20 cellular contexts compared by ENCODE assay signal in genomic region chr22:45224988-45225731, GRCh38. TPM values are rescaled to one million over a fixed set of nuclear protein-coding genes. Genes with fewer than 3 reads are reported as not detected.
DNase-seq lines count a peak whose midpoint lies in the region; ATAC-seq and TF ChIP-seq lines count a peak whose summit lies in the region.
"Had no signal": no experiment of that assay in that cellular context is flagged by ENCODE, and none has a peak within 500 bp of the region (broad histone marks: within the 10 kb centered on the region; RNA-seq: fewer than 3 reads in every experiment).

No MANE protein-coding gene starts in this region.

- H3K9me3 ChIP-seq in trophoblast cell (ENCODE audit: insufficient read depth, low read depth, low read length) = peaks cover 3% of the 10 kb centered on the region
- no peaks in the 10 kb centered on the region for H3K9me3 ChIP-seq in CD4-positive, alpha-beta T cell (ENCODE audit: control insufficient read depth, low read length)
- H3K9me3 ChIP-seq in Karpas-422 (ENCODE audit: low read length) = no peaks in the 10 kb centered on the region
- H3K9me3 ChIP-seq: adrenal gland, testis had no signal

- no peak overlapping the region for H3K4me3 Mint-ChIP-seq in CD4-positive, alpha-beta T cell
- H3K4me3 Mint-ChIP-seq in endothelial cell (ENCODE audit: unreplicated experiment) = no peak overlapping the region

- H4K8ac ChIP-seq in trophoblast cell (ENCODE audit: low read depth, low read length) = no peak overlapping the region

- no peaks in the 10 kb centered on the region for H3K36me3 Mint-ChIP-seq in CD4-positive, alpha-beta T cell (ENCODE audit: low read depth)
- H3K36me3 Mint-ChIP-seq in endothelial cell (ENCODE audit: low read depth, unreplicated experiment) = no peaks in the 10 kb centered on the region
- H3K36me3 Mint-ChIP-seq: naive B cell had no signal

- H3K9ac ChIP-seq in trophoblast cell (ENCODE audit: low read length) (no peak overlapping the region), Karpas-422 (ENCODE audit: low read length) (no peak overlapping the region)

- H3K4me2 ChIP-seq in trophoblast cell (ENCODE audit: low read length) = no peak overlapping the region
- H3K4me2 ChIP-seq in Karpas-422 (ENCODE audit: low read depth, low read length, poor library complexity, severe bottlenecking) = no peak overlapping the region
- H3K4me2 ChIP-seq: PC-9, smooth muscle cell had no signal

- peak overlapping the region; percentile 49 for H3K18ac ChIP-seq in trophoblast cell (ENCODE audit: low read length)

- no peak overlapping the region for H4K12ac ChIP-seq in trophoblast cell (ENCODE audit: low read depth, low read length)

- peaks cover 12 to 14% of the 10 kb centered on the region in 2 experiments for H3K4me1 ChIP-seq in trophoblast cell (ENCODE audit: control insufficient read depth in 1 of 2, insufficient read depth in 2 of 2, low read length in 2 of 2)
- H3K4me1 ChIP-seq in Karpas-422 (ENCODE audit: low read length) = no peaks in the 10 kb centered on the region

- no peaks in the 10 kb centered on the region for H3K9me2 ChIP-seq in Karpas-422 (replicated peaks; ENCODE audit: insufficient read depth, low read length)

- peaks cover 2% of the 10 kb centered on the region for H3K79me1 ChIP-seq in trophoblast cell (ENCODE audit: low read length)

- no peaks in the 10 kb centered on the region for H3K9me3 Mint-ChIP-seq in CD4-positive, alpha-beta T cell
- no peaks in the 10 kb centered on the region for H3K9me3 Mint-ChIP-seq in endothelial cell (ENCODE audit: unreplicated experiment)
- H3K9me3 Mint-ChIP-seq: naive B cell had no signal

- H3K23ac ChIP-seq in trophoblast cell (ENCODE audit: low read length) = no peak overlapping the region

- POLR2A ChIA-PET in CD4-positive, alpha-beta T cell (lab: Charles Lee) = no interaction called here

- H4K91ac ChIP-seq in trophoblast cell (ENCODE audit: low read depth, low read length) = no peak overlapping the region

- H2BK5ac ChIP-seq in trophoblast cell (ENCODE audit: low read depth, low read length, poor library complexity) = no peak overlapping the region

- no peak for ATAC-seq in CD4-positive, alpha-beta T cell (ENCODE audit: poor library complexity)
- no peak for ATAC-seq in GM19395 (IDR thresholded peaks at IDR 0.05; ENCODE audit: unreplicated experiment)
- ATAC-seq: activated CD4-positive, CD25-positive, alpha-beta regulatory T cell treated with anti-CD3 and anti-CD28 coated beads, Interleukin-2, amount 50 U/mL, for 24 hours had no signal

- no peak overlapping the region for H3K4ac ChIP-seq in trophoblast cell (ENCODE audit: low read depth, low read length)

- H4K20me1 ChIP-seq in Karpas-422 (ENCODE audit: insufficient read depth, low read depth, low read length) = peaks cover 5% of the 10 kb centered on the region; the same call in 1 of the 2 replicates

- peaks cover 18% of the 10 kb centered on the region for H3K4me1 Mint-ChIP-seq in CD4-positive, alpha-beta T cell (ENCODE audit: low read depth)
- peaks cover 24% of the 10 kb centered on the region for H3K4me1 Mint-ChIP-seq in endothelial cell (ENCODE audit: unreplicated experiment)

- no peak overlapping the region for H2AFZ ChIP-seq in trophoblast cell (ENCODE audit: insufficient read depth, low read length, poor library complexity)
- H2AFZ ChIP-seq in Karpas-422 (ENCODE audit: low read length) = no peak overlapping the region
- H2AFZ ChIP-seq: PC-9 had no signal

- H3K36me3 ChIP-seq in trophoblast cell (ENCODE audit: control insufficient read depth in 1 of 2, insufficient read depth in 2 of 2, low read length in 2 of 2) = peaks cover 0 to 8% of the 10 kb centered on the region in 2 experiments
- H3K36me3 ChIP-seq in Karpas-422 (ENCODE audit: insufficient read depth, low read length) = no peaks in the 10 kb centered on the region
- H3K36me3 ChIP-seq: adrenal gland had no signal

- DNase-seq in Ammon's horn (ENCODE audit: low spot score) = peak; percentile 97
- peak in 54 of 56 donors; percentile 49 to 97 (median 87) for DNase-seq in amygdala (lab: John Stamatoyannopoulos, UW)
- DNase-seq in globus pallidus (ENCODE audit: low spot score) = peak; percentile 99
- no peak for DNase-seq in trophoblast cell
- no peak for DNase-seq in CD4-positive, alpha-beta T cell
- DNase-seq in endothelial cell (ENCODE audit: low spot score) = no peak
- no peak for DNase-seq in Karpas-422
- DNase-seq: activated T-cell treated with anti-CD3 and anti-CD28 coated beads for 4 hours, dermis blood vessel endothelial cell, DMS 273 treated with DMSO at 0.1 percent for 48 hours, naive B cell, NCI-H2171 treated with DMSO at 0.1 percent for 48 hours, PC-9, T-helper 1 cell had no signal

- H3K27me3 ChIP-seq in trophoblast cell (ENCODE audit: insufficient read depth, low read length) (no peaks in the 10 kb centered on the region), Karpas-422 (ENCODE audit: low read length) (no peaks in the 10 kb centered on the region)
- H3K27me3 ChIP-seq in CD4-positive, alpha-beta T cell (ENCODE audit: control insufficient read depth, insufficient read depth, low read length) = no peaks in the 10 kb centered on the region
- H3K27me3 ChIP-seq: adrenal gland, testis had no signal

- no peaks in the 10 kb centered on the region for H3K79me2 ChIP-seq in trophoblast cell (ENCODE audit: control insufficient read depth, insufficient read depth, low read length, poor library complexity)
- H3K79me2 ChIP-seq in Karpas-422 (ENCODE audit: low read length) = peaks cover 33% of the 10 kb centered on the region

- no peak overlapping the region for H3K4me3 ChIP-seq in trophoblast cell (ENCODE audit: low read depth, low read length)
- no peak overlapping the region for H3K4me3 ChIP-seq in Karpas-422 (ENCODE audit: low read length)
- H3K4me3 ChIP-seq: adrenal gland, PC-9, smooth muscle cell, testis had no signal

- H3K27me3 Mint-ChIP-seq in CD4-positive, alpha-beta T cell = no peaks in the 10 kb centered on the region
- peaks cover 13% of the 10 kb centered on the region for H3K27me3 Mint-ChIP-seq in endothelial cell (ENCODE audit: unreplicated experiment)
- H3K27me3 Mint-ChIP-seq: naive B cell had no signal

- H2BK120ac ChIP-seq in trophoblast cell (ENCODE audit: insufficient read depth, low read length, poor library complexity) = no peak overlapping the region

- no peak overlapping the region for H3K27ac ChIP-seq in trophoblast cell (ENCODE audit: low read depth, low read length)
- no peak overlapping the region for H3K27ac ChIP-seq in CD4-positive, alpha-beta T cell (ENCODE audit: low read depth, low read length)
- H3K27ac ChIP-seq in Karpas-422 (ENCODE audit: low read length) = no peak overlapping the region
- H3K27ac ChIP-seq: PC-9, testis had no signal

- intact Hi-C loops in CD4-positive, alpha-beta T cell (cut with DNase I, micrococcal nuclease) = no loop called here

- WGBS in trophoblast cell (ENCODE audit: extremely low coverage, insufficient coverage, insufficient read length) = no CpG with 5 or more reads among the region's 19 CpGs

- no peak overlapping the region for H3K27ac Mint-ChIP-seq in CD4-positive, alpha-beta T cell
- no peak overlapping the region for H3K27ac Mint-ChIP-seq in endothelial cell (ENCODE audit: unreplicated experiment)

- no peak overlapping the region for H2AK5ac ChIP-seq in trophoblast cell (ENCODE audit: low read length)

- H3K14ac ChIP-seq in trophoblast cell (ENCODE audit: low read length) = peak overlapping the region; percentile 26

- CTCF ChIA-PET in CD4-positive, alpha-beta T cell (lab: Charles Lee) = no interaction called here

- H2BK12ac ChIP-seq in trophoblast cell (ENCODE audit: low read length) = peak overlapping the region; percentile 1

- no peak for TF ChIP-seq CTCF in CD4-positive, alpha-beta T cell (IDR thresholded peaks at IDR 0.05)
- TF ChIP-seq CTCF in endothelial cell (IDR thresholded peaks at IDR 0.05; ENCODE audit: unreplicated experiment) = no peak

RNA-seq across cellular contexts. Expression of gene KIAA0930, which starts 15.5 kb away (rescaled TPM):
- 68.2 and 71.9 TPM in 2 replicates for polyA plus RNA-seq in trophoblast cell (2013)
- total RNA-seq in CD4-positive, alpha-beta T cell = 1 to 10 TPM; 6.7 to 7.4 TPM
- 18.7 TPM for total RNA-seq in endothelial cell (ENCODE audit: unreplicated experiment)
- 19.3 and 33.5 TPM in 2 replicates for total RNA-seq in Karpas-422 (2014; rRNA removed; shearing (Covaris generic); ENCODE audit: low replicate concordance)

RNA-seq across cellular contexts. Expression of gene UPK3A, which starts 59.6 kb away (rescaled TPM):
- not detected in 2 replicates for polyA plus RNA-seq in trophoblast cell (2013)
- total RNA-seq in CD4-positive, alpha-beta T cell = not detected
- total RNA-seq in endothelial cell (ENCODE audit: unreplicated experiment) = not detected
- total RNA-seq in Karpas-422 (2014; rRNA removed; shearing (Covaris generic); ENCODE audit: low replicate concordance) = not detected in 2 replicates
- total RNA-seq: adrenal gland, dermis blood vessel endothelial cell, fibroblast of villous mesenchyme, smooth muscle cell, testis had no signal
- polyA plus RNA-seq: smooth muscle cell had no signal

Comparison
In these comparisons a context has a peak if more than half of its experiments do, and no peak if none do; other contexts are left out.
1. DNase-seq: peak in Ammon's horn (single experiment), amygdala (54 of 56) and globus pallidus (single experiment); none in trophoblast cell (0 of 2), CD4-positive, alpha-beta T cell (0 of 10), endothelial cell (single experiment) and Karpas-422 (single experiment).